In the genomic region with DNA sequence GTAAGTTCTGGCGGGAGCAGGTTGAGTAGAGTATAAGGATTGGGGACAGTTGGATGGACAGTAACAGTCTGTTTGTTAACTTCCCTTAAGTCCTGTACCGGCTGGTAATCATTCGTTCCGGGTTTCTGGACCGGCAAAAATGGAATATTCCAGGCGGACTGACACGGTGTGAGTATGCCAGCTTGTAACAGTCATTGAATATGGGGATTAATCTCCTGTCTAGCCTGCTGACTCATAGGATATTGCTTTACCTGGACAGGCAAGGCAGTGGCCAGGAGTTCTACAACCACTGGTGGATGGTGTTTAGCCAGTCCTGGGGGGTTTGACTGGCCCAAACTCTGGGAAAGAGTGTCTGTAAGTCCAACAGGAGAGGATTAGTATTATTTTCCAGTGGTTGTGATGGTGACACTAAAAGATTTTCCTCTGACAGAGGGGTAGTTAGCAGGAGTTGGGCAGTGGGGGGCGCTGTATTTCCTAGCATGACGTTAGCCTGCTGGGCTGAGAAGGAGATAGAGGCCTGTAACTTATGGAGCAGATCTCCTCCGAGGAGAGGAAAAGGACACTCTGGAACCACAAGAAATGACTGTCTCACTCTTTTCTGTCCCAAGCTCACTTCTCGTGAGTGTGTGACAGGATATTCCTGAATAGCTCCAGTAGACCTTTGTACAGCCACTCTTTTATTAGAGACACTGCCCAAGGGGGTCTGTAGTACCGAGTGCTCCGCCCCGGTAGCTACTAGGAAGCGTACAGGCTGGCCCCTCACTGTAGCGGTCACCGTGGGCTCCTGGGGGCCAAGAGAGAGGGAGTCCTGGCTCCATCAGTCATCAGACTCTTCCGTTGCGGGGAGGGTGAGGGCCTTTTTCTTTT, we compare ENCODE assay signal across 16 cellular contexts.
DNase-seq lines count a peak whose midpoint lies in the region; ATAC-seq and TF ChIP-seq lines count a peak whose summit lies in the region.
"Had no signal": no experiment of that assay in that cellular context is flagged by ENCODE, and none has a peak within 500 bp of the region (broad histone marks: within the 10 kb centered on the region; RNA-seq: fewer than 3 reads in every experiment).

No MANE protein-coding gene starts in this region.

- peaks cover 18% of the 10 kb centered on the region for H3K9me3 Mint-ChIP-seq in stimulated activated memory B cell treated with anti-CD40 and anti-IgM and Interleukin-4, amounts not matched to agents 10 μg/mL and 1 μg/mL and 100 μg/mL, for 72 hours
- H3K9me3 Mint-ChIP-seq: T-helper 2 cell treated with Interferon-gamma antibody and Interleukin-4, amounts not matched to agents 5 μg/mL and 100 μg/mL, for 36 hours had no signal

- intact Hi-C loops in PC-3 (cut with micrococcal nuclease), result no loop called here
- intact Hi-C loops in heart right ventricle (cut with DNase I), result no loop called here
- intact Hi-C loops in upper lobe of right lung (cut with DNase I), result no loop called here

- POLR2A ChIA-PET in PC-3 (lab: Charles Lee; ENCODE audit: unreplicated experiment), result no interaction called here

- no peaks in the 10 kb centered on the region for H3K9me2 ChIP-seq in PC-3 (replicated peaks; ENCODE audit: low read length)

- H3F3A ChIP-seq in PC-3 (ENCODE audit: low read length, unreplicated experiment), result no peaks in the 10 kb centered on the region

- DNase-seq in DND-41, result peak; percentile 12
- DNase-seq in HUDEP-2 (lab: John Stamatoyannopoulos, UW; ENCODE audit: unreplicated experiment in 76 of 76), result peak in 69 of 76 experiments; percentile 32 to 90 (median 76)
- DNase-seq in PC-3, result no peak
- DNase-seq in epithelial cell of proximal tubule (ENCODE audit: low read depth), result no peak
- no peak for DNase-seq in heart right ventricle
- DNase-seq in upper lobe of right lung, result no peak
- DNase-seq: amniotic stem cell; CD4-positive, CD25-positive, alpha-beta regulatory T cell; foreskin fibroblast; NCI-H187; small intestine; testis had no signal

- H3K27ac Mint-ChIP-seq in stimulated activated memory B cell treated with anti-CD40 and anti-IgM and Interleukin-4, amounts not matched to agents 10 μg/mL and 1 μg/mL and 100 μg/mL, for 72 hours, result no peak overlapping the region
- H3K27ac Mint-ChIP-seq: T-helper 2 cell treated with Interferon-gamma antibody and Interleukin-4, amounts not matched to agents 5 μg/mL and 100 μg/mL, for 36 hours had no signal

- H4K20me1 ChIP-seq in DND-41 (ENCODE audit: insufficient read depth, low read length), result no peaks in the 10 kb centered on the region
- no peaks in the 10 kb centered on the region for H4K20me1 ChIP-seq in PC-3 (ENCODE audit: low read length)

- TF ChIP-seq CTCF in DND-41 (IDR thresholded peaks at IDR 0.05; ENCODE audit: borderline replicate concordance, extremely low read depth, low read length, poor library complexity, severe bottlenecking), result peak; percentile 37
- peak; percentile 38; the same call in 1 of the 2 replicates for TF ChIP-seq CTCF in PC-3 (conservative IDR thresholded peaks at IDR 0.05; ENCODE audit: low read depth, low read length)
- TF ChIP-seq CTCF in epithelial cell of proximal tubule (conservative IDR thresholded peaks at IDR 0.05; ENCODE audit: low read depth, low read length), result peak; percentile 26
- no peak for TF ChIP-seq CTCF in heart right ventricle (IDR thresholded peaks at IDR 0.05)
- TF ChIP-seq CTCF in upper lobe of right lung (IDR thresholded peaks at IDR 0.05), result no peak

- CTCF ChIA-PET in PC-3 (lab: Charles Lee), result no interaction called here

- ATAC-seq in DND-41 (ENCODE audit: insufficient read depth, low read depth), result no peak
- ATAC-seq in PC-3, result no peak
- ATAC-seq in heart right ventricle, result no peak
- no peak for ATAC-seq in upper lobe of right lung
- no peak for ATAC-seq in GM21381 (IDR thresholded peaks at IDR 0.05; ENCODE audit: unreplicated experiment)
- no peak for ATAC-seq in stimulated activated memory B cell treated with anti-CD40 and anti-IgM and Interleukin-4, amounts not matched to agents 10 μg/mL and 1 μg/mL and 100 μg/mL, for 72 hours
- ATAC-seq: left lobe of liver had no signal

- 11 to 13% methylated on average over 19 of the region's 19 CpGs for WGBS in heart right ventricle, 2 donors

- H3K27me3 ChIP-seq in DND-41 (ENCODE audit: insufficient read depth, low read length, poor library complexity), result peaks cover 23% of the 10 kb centered on the region
- peaks cover 64% of the 10 kb centered on the region for H3K27me3 ChIP-seq in PC-3 (ENCODE audit: low read length)
- peaks cover 30 to 100% (median 100%) of the 10 kb centered on the region in 7 donors for H3K27me3 ChIP-seq in heart right ventricle
- peaks cover 99% of the 10 kb centered on the region for H3K27me3 ChIP-seq in upper lobe of right lung

- no peak overlapping the region for H3K27ac ChIP-seq in DND-41 (ENCODE audit: low read length)
- H3K27ac ChIP-seq in PC-3 (ENCODE audit: low read length), result no peak overlapping the region
- no peak overlapping the region for H3K27ac ChIP-seq in heart right ventricle
- no peak overlapping the region for H3K27ac ChIP-seq in upper lobe of right lung
- H3K27ac ChIP-seq: testis had no signal

- no peak overlapping the region for H3K4me2 ChIP-seq in DND-41 (ENCODE audit: insufficient read depth, low read length)
- H3K4me2 ChIP-seq in PC-3 (ENCODE audit: low read length), result no peak overlapping the region

- H3K4me1 ChIP-seq in DND-41 (ENCODE audit: insufficient read depth, low read length) (no peaks in the 10 kb centered on the region), PC-3 (ENCODE audit: insufficient read depth, low read length) (no peaks in the 10 kb centered on the region), heart right ventricle (no peaks in the 10 kb centered on the region), upper lobe of right lung (no peaks in the 10 kb centered on the region)
- H3K4me1 ChIP-seq: testis had no signal

- H3K79me2 ChIP-seq in DND-41 (ENCODE audit: insufficient read depth, low read length), result no peaks in the 10 kb centered on the region
- H3K79me2 ChIP-seq in PC-3 (ENCODE audit: low read length), result no peaks in the 10 kb centered on the region

- no peak overlapping the region for H3K4me3 Mint-ChIP-seq in stimulated activated memory B cell treated with anti-CD40 and anti-IgM and Interleukin-4, amounts not matched to agents 10 μg/mL and 1 μg/mL and 100 μg/mL, for 72 hours
- H3K4me3 Mint-ChIP-seq: T-helper 2 cell treated with Interferon-gamma antibody and Interleukin-4, amounts not matched to agents 5 μg/mL and 100 μg/mL, for 36 hours had no signal

- H3K4me3 ChIP-seq in DND-41 (ENCODE audit: low read depth in 1 of 2, low read length in 2 of 2) (no peak overlapping the region), PC-3 (ENCODE audit: low read length) (no peak overlapping the region), epithelial cell of proximal tubule (ENCODE audit: low read depth, low read length) (no peak overlapping the region), heart right ventricle (no peak overlapping the region), upper lobe of right lung (no peak overlapping the region)
- H3K4me3 ChIP-seq: testis had no signal

- peaks cover 95% of the 10 kb centered on the region for H3K27me3 Mint-ChIP-seq in stimulated activated memory B cell treated with anti-CD40 and anti-IgM and Interleukin-4, amounts not matched to agents 10 μg/mL and 1 μg/mL and 100 μg/mL, for 72 hours

- H2AFZ ChIP-seq in DND-41 (ENCODE audit: low read depth, low read length) (no peak overlapping the region), PC-3 (ENCODE audit: low read length) (no peak overlapping the region)

- H3K36me3 Mint-ChIP-seq in stimulated activated memory B cell treated with anti-CD40 and anti-IgM and Interleukin-4, amounts not matched to agents 10 μg/mL and 1 μg/mL and 100 μg/mL, for 72 hours, result no peaks in the 10 kb centered on the region

- BruUV-seq in PC-3 (replicated peaks; lab: Mats Ljungman, UMichigan), result no TSS peak

- no peaks in the 10 kb centered on the region for H3K4me1 Mint-ChIP-seq in stimulated activated memory B cell treated with anti-CD40 and anti-IgM and Interleukin-4, amounts not matched to agents 10 μg/mL and 1 μg/mL and 100 μg/mL, for 72 hours

- no peak overlapping the region for H3K9ac ChIP-seq in DND-41 (ENCODE audit: low read depth, low read length)
- H3K9ac ChIP-seq in PC-3 (ENCODE audit: low read length), result no peak overlapping the region

- no peaks in the 10 kb centered on the region for H3K9me3 ChIP-seq in DND-41 (ENCODE audit: insufficient read depth, low read length, severe bottlenecking)
- H3K9me3 ChIP-seq in PC-3 (ENCODE audit: low read length), result no peaks in the 10 kb centered on the region
- H3K9me3 ChIP-seq in heart right ventricle, result no peaks in the 10 kb centered on the region
- no peaks in the 10 kb centered on the region for H3K9me3 ChIP-seq in upper lobe of right lung
- H3K9me3 ChIP-seq: testis had no signal

- H3K36me3 ChIP-seq in DND-41 (ENCODE audit: insufficient read depth, low read length) (no peaks in the 10 kb centered on the region), PC-3 (ENCODE audit: low read depth, low read length) (no peaks in the 10 kb centered on the region), heart right ventricle (no peaks in the 10 kb centered on the region), upper lobe of right lung (no peaks in the 10 kb centered on the region)

Comparison
In these comparisons a context has a peak if more than half of its experiments do, and no peak if none do; other contexts are left out.
1. DNase-seq: peak in DND-41 (single experiment) and HUDEP-2 (69 of 76); none in PC-3 (single experiment), epithelial cell of proximal tubule (single experiment), heart right ventricle (0 of 2) and upper lobe of right lung (single experiment).
2. CTCF ChIP-seq: peak in DND-41 (single experiment), PC-3 (single experiment) and epithelial cell of proximal tubule (single experiment); none in heart right ventricle (0 of 9) and upper lobe of right lung (single experiment).